Comparison of ENCODE assay signal across 8 cellular contexts in genomic region chr2:204452464-204453023, GRCh38.
DNase-seq lines count a peak whose midpoint lies in the region; ATAC-seq and TF ChIP-seq lines count a peak whose summit lies in the region.

No MANE protein-coding gene starts in this region.

- POLR2A ChIA-PET in RWPE1 (lab: Yijun Ruan, JAX; ENCODE audit: low non-redundant PET) = no interaction called here

- H3K9me3 Mint-ChIP-seq in activated T-helper 2 cell treated with anti-CD3 and anti-CD28 coated beads, Interferon-gamma antibody, Interleukin-2, Interleukin-4, amounts not matched to agents 10 μg/mL and 5 μg/mL and 100 μg/mL, durations not matched to agents 14 hours and 24 hours and 36 hours = no peaks in the 10 kb centered on the region

- H3K27ac Mint-ChIP-seq in activated T-helper 2 cell treated with anti-CD3 and anti-CD28 coated beads, Interferon-gamma antibody, Interleukin-2, Interleukin-4, amounts not matched to agents 10 μg/mL and 5 μg/mL and 100 μg/mL, durations not matched to agents 14 hours and 24 hours and 36 hours = no peak overlapping the region

- H3K36me3 Mint-ChIP-seq in activated T-helper 2 cell treated with anti-CD3 and anti-CD28 coated beads, Interferon-gamma antibody, Interleukin-2, Interleukin-4, amounts not matched to agents 10 μg/mL and 5 μg/mL and 100 μg/mL, durations not matched to agents 14 hours and 24 hours and 36 hours (ENCODE audit: low read depth) = no peaks in the 10 kb centered on the region

- H3K4me1 Mint-ChIP-seq in activated T-helper 2 cell treated with anti-CD3 and anti-CD28 coated beads, Interferon-gamma antibody, Interleukin-2, Interleukin-4, amounts not matched to agents 10 μg/mL and 5 μg/mL and 100 μg/mL, durations not matched to agents 14 hours and 24 hours and 36 hours (ENCODE audit: low read depth) = no peaks in the 10 kb centered on the region

- DNase-seq in H4 (ENCODE audit: low spot score) (peak; percentile 98), RWPE1 (ENCODE audit: low spot score) (peak; percentile 83), RPMI8226 (no peak)
- DNase-seq in activated T-helper 2 cell treated with anti-CD3 and anti-CD28 coated beads, Interferon-gamma antibody, Interleukin-2, Interleukin-4, amounts not matched to agents 10 μg/mL and 5 μg/mL and 100 μg/mL, durations not matched to agents 14 hours and 24 hours and 36 hours (ENCODE audit: low spot score) = no peak

- no peak overlapping the region for H3K4me3 Mint-ChIP-seq in activated T-helper 2 cell treated with anti-CD3 and anti-CD28 coated beads, Interferon-gamma antibody, Interleukin-2, Interleukin-4, amounts not matched to agents 10 μg/mL and 5 μg/mL and 100 μg/mL, durations not matched to agents 14 hours and 24 hours and 36 hours (ENCODE audit: low read depth)

- H3K27me3 ChIP-seq in gastroesophageal sphincter = no peaks in the 10 kb centered on the region
- H3K27me3 ChIP-seq in rectal smooth muscle tissue (ENCODE audit: control insufficient read depth, insufficient read depth, low read length) = no peaks in the 10 kb centered on the region

- H3K27me3 Mint-ChIP-seq in activated T-helper 2 cell treated with anti-CD3 and anti-CD28 coated beads, Interferon-gamma antibody, Interleukin-2, Interleukin-4, amounts not matched to agents 10 μg/mL and 5 μg/mL and 100 μg/mL, durations not matched to agents 14 hours and 24 hours and 36 hours (ENCODE audit: low read depth) = peaks cover 10% of the 10 kb centered on the region

- no peak for TF ChIP-seq CTCF in RWPE1 (conservative IDR thresholded peaks at IDR 0.05; ENCODE audit: low read depth)
- TF ChIP-seq CTCF in gastroesophageal sphincter (IDR thresholded peaks at IDR 0.05) = peak in 1 of 4 experiments; percentile 25

- CTCF ChIA-PET in RWPE1 (lab: Yijun Ruan, JAX) = no interaction called here

- no peak for TF ChIP-seq POLR2A in gastroesophageal sphincter (IDR thresholded peaks at IDR 0.05)

- ATAC-seq in gastroesophageal sphincter = peak; percentile 88
- ATAC-seq in HG03432 (IDR thresholded peaks at IDR 0.05; ENCODE audit: unreplicated experiment) = no peak
- no peak for ATAC-seq in GM19455 (IDR thresholded peaks at IDR 0.05; ENCODE audit: unreplicated experiment)

- no peaks in the 10 kb centered on the region for H3K9me3 ChIP-seq in gastroesophageal sphincter

- no peak overlapping the region for H3K27ac ChIP-seq in RWPE1
- H3K27ac ChIP-seq in gastroesophageal sphincter = peak overlapping the region; percentile 70 to 78 (median 78)
- peak overlapping the region; percentile 83 for H3K27ac ChIP-seq in rectal smooth muscle tissue (ENCODE audit: low read depth, low read length)

- H3K36me3 ChIP-seq in gastroesophageal sphincter = no peaks in the 10 kb centered on the region
- H3K36me3 ChIP-seq in rectal smooth muscle tissue (ENCODE audit: control insufficient read depth, insufficient read depth, low read length) = no peaks in the 10 kb centered on the region

- no peak for TF ChIP-seq EP300 in gastroesophageal sphincter (IDR thresholded peaks at IDR 0.05)

- H3K4me3 ChIP-seq in gastroesophageal sphincter (no peak overlapping the region), rectal smooth muscle tissue (ENCODE audit: low read length) (peak overlapping the region; percentile 12)

- intact Hi-C loops in activated T-helper 2 cell treated with anti-CD3 and anti-CD28 coated beads, Interferon-gamma antibody, Interleukin-2, Interleukin-4, amounts not matched to agents 10 μg/mL and 5 μg/mL and 100 μg/mL, durations not matched to agents 14 hours and 24 hours and 36 hours (cut with micrococcal nuclease) = no loop called here

- H3K4me1 ChIP-seq in gastroesophageal sphincter (peaks cover 8 to 35% (median 12%) of the 10 kb centered on the region in 3 donors), rectal smooth muscle tissue (ENCODE audit: control insufficient read depth, insufficient read depth, low read length) (peaks cover 30% of the 10 kb centered on the region)

- H3K9ac ChIP-seq in rectal smooth muscle tissue (ENCODE audit: low read length) = no peak overlapping the region

- WGBS in gastroesophageal sphincter (ENCODE audit: low coverage in 1 of 2), 2 donors = 9 to 20% methylated on average over 4 to 5 of the region's 7 CpGs

Comparison
In these comparisons a context has a peak if more than half of its experiments do, and no peak if none do; other contexts are left out.
1. DNase-seq: peak in H4 (single experiment) and RWPE1 (single experiment); none in RPMI8226 (single experiment) and activated T-helper 2 cell treated with anti-CD3 and anti-CD28 coated beads, Interferon-gamma antibody, Interleukin-2, Interleukin-4, amounts not matched to agents 10 μg/mL and 5 μg/mL and 100 μg/mL, durations not matched to agents 14 hours and 24 hours and 36 hours (single experiment).